ENCODE assay signal across 8 cellular contexts in the genomic region with DNA sequence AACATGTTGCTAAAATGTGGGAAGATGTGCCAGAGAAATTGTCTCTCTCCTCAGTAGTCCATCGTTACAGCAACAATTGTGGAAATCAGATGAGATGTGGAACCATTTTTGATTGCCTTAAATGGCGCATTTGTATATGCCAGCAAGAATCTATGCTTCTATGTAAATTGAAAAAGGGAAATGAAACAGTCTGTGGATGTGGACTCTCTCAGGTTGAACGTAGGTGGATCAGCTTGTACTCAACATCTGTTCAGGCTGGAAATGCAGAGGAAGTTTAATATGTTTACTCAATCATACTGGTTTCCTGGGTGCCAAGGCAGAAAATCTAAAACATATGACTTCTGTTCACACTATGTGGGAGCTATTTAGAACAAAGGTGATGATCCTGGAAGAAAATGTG.
A peak's percentile ranks its signal among the peaks of the same experiment; 100 is the strongest.
DNase-seq lines count a peak whose midpoint lies in the region; ATAC-seq, FAIRE-seq and TF ChIP-seq lines count a peak whose summit lies in the region.
"Not testable (repeated sequence)": the region's sequence is repeated elsewhere in the genome, so short reads cannot be mapped to it uniquely, and the experiment has no call there.

No MANE protein-coding gene starts in this region.

- H3K23me2 ChIP-seq in H1 (ENCODE audit: low read depth, low read length) = not testable (repeated sequence)

- not testable (repeated sequence) for H3K14ac ChIP-seq in H1 (ENCODE audit: insufficient read length)

- not testable (repeated sequence) for TF ChIP-seq CTCF in A549 (IDR thresholded peaks at IDR 0.05); SU-DHL-6 (IDR thresholded peaks at IDR 0.05; ENCODE audit: insufficient read depth, low read length, poor library complexity, severe bottlenecking); H1 (IDR thresholded peaks at IDR 0.05; ENCODE audit: control extremely low read depth in 1 of 3, insufficient read depth in 1 of 3, low read depth in 1 of 3, low read length in 3 of 3)

- not testable (repeated sequence) for H2AFZ ChIP-seq in SU-DHL-6 (ENCODE audit: low read depth, low read length, severe bottlenecking); H1 (ENCODE audit: low read length)

- H3K27me3 Mint-ChIP-seq in memory B cell = not testable (repeated sequence)

- TF ChIP-seq POLR2A in A549 (IDR thresholded peaks at IDR 0.05; ENCODE audit: low read length); H1 (IDR thresholded peaks at IDR 0.05; ENCODE audit: control extremely low read depth in 1 of 2, low read depth in 2 of 2, low read length in 2 of 2): not testable (repeated sequence)

- H3K9me2 ChIP-seq in SU-DHL-6 (replicated peaks; ENCODE audit: insufficient read depth, low read length) = not testable (repeated sequence)

- H3K27ac Mint-ChIP-seq in memory B cell = peak overlapping the region; percentile 51

- ATAC-seq in A549 = not testable (repeated sequence)
- ATAC-seq in GM18858 (IDR thresholded peaks at IDR 0.05; ENCODE audit: unreplicated experiment) (peak; percentile 76), GM21529 (IDR thresholded peaks at IDR 0.05; ENCODE audit: unreplicated experiment) (peak; percentile 45), HG02870 (IDR thresholded peaks at IDR 0.05; ENCODE audit: unreplicated experiment) (peak; percentile 44), memory B cell (ENCODE audit: low read depth) (peak; percentile 67)

- not testable (repeated sequence) for H3K36me3 Mint-ChIP-seq in memory B cell

- not testable (repeated sequence) for TF ChIP-seq RAD21 in A549 (conservative IDR thresholded peaks at IDR 0.05 in 1 of 2, IDR thresholded peaks at IDR 0.05 in 1 of 2); H1 (IDR thresholded peaks at IDR 0.05 in 1 of 2, conservative IDR thresholded peaks at IDR 0.05 in 1 of 2; ENCODE audit: low read depth in 2 of 2, low read length in 2 of 2)

- not testable (repeated sequence) for H4K20me1 ChIP-seq in SU-DHL-6 (ENCODE audit: low read depth, low read length); H1 (replicated peaks in 1 of 2; ENCODE audit: control insufficient read depth in 1 of 2, insufficient read depth in 2 of 2, low read length in 2 of 2)

- H3K27me3 ChIP-seq in SU-DHL-6 (ENCODE audit: low read length); H1 (replicated peaks in 1 of 4; ENCODE audit: control insufficient read depth in 3 of 4, extremely low read depth in 1 of 4, insufficient read depth in 3 of 4, low read length in 3 of 4): not testable (repeated sequence)

- not testable (repeated sequence) for TF ChIP-seq EP300 in A549 (IDR thresholded peaks at IDR 0.05); H1 (IDR thresholded peaks at IDR 0.05; ENCODE audit: borderline replicate concordance in 1 of 2, low read depth in 2 of 2, low read length in 2 of 2)

- H4K91ac ChIP-seq in H1 (replicated peaks; ENCODE audit: insufficient read length, low read length) = not testable (repeated sequence)

- H3K4ac ChIP-seq in H1 (replicated peaks; ENCODE audit: insufficient read length, low read depth, low read length) = not testable (repeated sequence)

- not testable (repeated sequence) for H3F3A ChIP-seq in SU-DHL-6 (ENCODE audit: insufficient read depth)

- H3K9me3 Mint-ChIP-seq in memory B cell = not testable (repeated sequence)

- H3K79me2 ChIP-seq in SU-DHL-6 (ENCODE audit: insufficient read depth, low read length); H1 (ENCODE audit: control insufficient read depth in 1 of 2, insufficient read depth in 2 of 2, low read length in 2 of 2): not testable (repeated sequence)

- POLR2A ChIA-PET in A549 (lab: Yijun Ruan, JAX); H1 (lab: Charles Lee; ENCODE audit: partially characterized antibody): not testable (repeated sequence)

- H3K18ac ChIP-seq in H1 (ENCODE audit: extremely low read depth, low read length) = not testable (repeated sequence)

- not testable (repeated sequence) for H3K56ac ChIP-seq in H1 (replicated peaks; ENCODE audit: insufficient read length, low read depth, low read length)

- not testable (repeated sequence) for H3K4me2 ChIP-seq in A549; H1 (ENCODE audit: insufficient read depth in 1 of 2, low read depth in 2 of 2, low read length in 2 of 2)
- peak overlapping the region; percentile 3 for H3K4me2 ChIP-seq in SU-DHL-6 (ENCODE audit: low read depth, low read length, poor library complexity, severe bottlenecking)

- not testable (repeated sequence) for H2BK15ac ChIP-seq in H1 (ENCODE audit: low read length)

- not testable (repeated sequence) for DNase-seq in A549 (ENCODE audit: low read depth in 1 of 2, low spot score in 1 of 2); H1 (ENCODE audit: low read depth in 1 of 2, low spot score in 2 of 2); memory B cell (ENCODE audit: low spot score in 2 of 2)
- DNase-seq in NAMALWA (ENCODE audit: low spot score) = peak; percentile 31

- H3K23ac ChIP-seq in H1 (ENCODE audit: insufficient read length) = not testable (repeated sequence)

- not testable (repeated sequence) for H3K4me1 Mint-ChIP-seq in memory B cell

- H2BK5ac ChIP-seq in H1 (ENCODE audit: low read depth, low read length) = not testable (repeated sequence)

- H3K9ac ChIP-seq in SU-DHL-6 (ENCODE audit: low read length); H1 (replicated peaks in 1 of 4; ENCODE audit: extremely low read depth in 1 of 4, low read depth in 3 of 4, low read length in 3 of 4): not testable (repeated sequence)

- not testable (repeated sequence) for H4K5ac ChIP-seq in H1 (ENCODE audit: insufficient read length, low read depth, low read length)

- H2BK120ac ChIP-seq in H1 (replicated peaks; ENCODE audit: low read depth, low read length) = not testable (repeated sequence)

- H3K36me3 ChIP-seq in SU-DHL-6 (ENCODE audit: low read length); H1 (ENCODE audit: control insufficient read depth in 2 of 4, insufficient read depth in 4 of 4, low read length in 3 of 4): not testable (repeated sequence)

- H3K27ac ChIP-seq in A549; SU-DHL-6 (ENCODE audit: low read depth, low read length); H1 (ENCODE audit: low read depth, low read length): not testable (repeated sequence)

- FAIRE-seq in A549 (lab: Jason Lieb, UNC) (peak; percentile 74), H1 (lab: Jason Lieb, UNC) (peak; percentile 66)

- H3K9me3 ChIP-seq in A549; SU-DHL-6 (ENCODE audit: insufficient read depth, low read length); H1 (ENCODE audit: insufficient read depth in 2 of 2, low read depth in 1 of 2, low read length in 1 of 2): not testable (repeated sequence)

- peak overlapping the region; percentile 21 for H3K4me3 Mint-ChIP-seq in memory B cell

- CTCF ChIA-PET in A549 (lab: Yijun Ruan, JAX); H1 (lab: Charles Lee; ENCODE audit: partially characterized antibody): not testable (repeated sequence)

- H2AK5ac ChIP-seq in H1 (ENCODE audit: low read depth, low read length) = not testable (repeated sequence)

- not testable (repeated sequence) for H4K8ac ChIP-seq in H1 (ENCODE audit: extremely low read depth, insufficient read depth, low read length)

- not testable (repeated sequence) for H2BK20ac ChIP-seq in H1 (ENCODE audit: low read length)

- WGBS in A549 (ENCODE audit: missing lambda C conversion rate) = 3% methylated on average over 3 of the region's 3 CpGs
- 91% methylated on average over 3 of the region's 3 CpGs; no CpG with 5 or more reads in 1 of the 2 experiments for WGBS in H1 (ENCODE audit: extremely low coverage in 1 of 2, insufficient coverage in 1 of 2, insufficient read length in 1 of 2, insufficient replicate concordance in 2 of 2, low coverage in 1 of 2, low lambda C conversion rate in 2 of 2, missing lambda C conversion rate in 1 of 2), 2 experiments

- H2BK12ac ChIP-seq in H1 (ENCODE audit: low read depth, low read length) = not testable (repeated sequence)

- not testable (repeated sequence) for H3K4me1 ChIP-seq in A549; H1 (replicated peaks in 1 of 4; ENCODE audit: control insufficient read depth in 3 of 4, insufficient read depth in 4 of 4, low read length in 3 of 4)

- not testable (repeated sequence) for H3K4me3 ChIP-seq in A549; SU-DHL-6 (ENCODE audit: insufficient read depth, low read length, poor library complexity, severe bottlenecking); H1 (ENCODE audit: extremely low read depth in 1 of 4, insufficient read depth in 2 of 4, low read depth in 3 of 4, low read length in 4 of 4)

- not testable (repeated sequence) for H3K79me1 ChIP-seq in H1 (ENCODE audit: low read depth, low read length)
